1 cellular context compared by ENCODE assay signal in genomic region chr16:85054948-85055502, GRCh38.
TF ChIP-seq lines count a peak whose summit lies in the region.

No MANE protein-coding gene starts in this region.

TF ChIP-seq in IMR-90, 13 proteins besides CTCF, POLR2A, EP300 and RAD21:
- TF ChIP-seq MAFK (IDR thresholded peaks at IDR 0.05; ENCODE audit: low read depth, low read length) = no peak
- no peak for TF ChIP-seq RFX5 (IDR thresholded peaks at IDR 0.05; ENCODE audit: low read depth, low read length)
- TF ChIP-seq ELK1 (IDR thresholded peaks at IDR 0.05; ENCODE audit: borderline replicate concordance, low read depth, low read length) = no peak
- TF ChIP-seq NFE2L2 (IDR thresholded peaks at IDR 0.05; ENCODE audit: low read depth, low read length) = no peak
- no peak for TF ChIP-seq BHLHE40 (IDR thresholded peaks at IDR 0.05; ENCODE audit: low read depth, low read length)
- TF ChIP-seq MXI1 (IDR thresholded peaks at IDR 0.05; ENCODE audit: borderline replicate concordance, low read depth, low read length) = no peak
- TF ChIP-seq CHD1 (IDR thresholded peaks at IDR 0.05; ENCODE audit: low read depth, low read length) = no peak
- TF ChIP-seq USF2 (IDR thresholded peaks at IDR 0.05; ENCODE audit: low read depth, low read length) = no peak
- no peak for TF ChIP-seq MAZ (IDR thresholded peaks at IDR 0.05; ENCODE audit: borderline replicate concordance, low read depth, low read length)
